Comparison of ENCODE assay signal across 3 cellular contexts in genomic region chr13:45645263-45645662, GRCh38.
TF ChIP-seq lines count a peak whose summit lies in the region.
"Not testable (repeated sequence)": the region's sequence is repeated elsewhere in the genome, so short reads cannot be mapped to it uniquely, and the experiment has no call there.

No MANE protein-coding gene starts in this region.

TF ChIP-seq in HEK293T, 16 proteins besides CTCF, POLR2A, EP300 and RAD21:
- TF ChIP-seq L3MBTL2 (conservative IDR thresholded peaks at IDR 0.05), result 0 out of 2 replicates have a peak, but pooled peaks have one; percentile 9

TF ChIP-seq in WTC11, 78 proteins besides CTCF, POLR2A, EP300 and RAD21:
- TF ChIP-seq FOXK1 (CRISPR knock-in tag; IDR thresholded peaks at IDR 0.05), result peak; percentile 46; the same call in 1 of the 2 replicates

TF ChIP-seq in HepG2, 621 proteins besides CTCF, POLR2A, EP300 and RAD21:
- TF ChIP-seq FOXA1 (IDR thresholded peaks at IDR 0.05), result not testable (repeated sequence)
- peak; percentile 27; the same call in 1 of the 2 replicates for TF ChIP-seq FOXA1 (CRISPR knock-in tag; IDR thresholded peaks at IDR 0.05)
- peak; percentile 51; the same call in 1 of the 2 replicates for TF ChIP-seq ZNF281 (CRISPR knock-in tag; IDR thresholded peaks at IDR 0.05; ENCODE audit: borderline replicate concordance)
